In the genomic region with DNA sequence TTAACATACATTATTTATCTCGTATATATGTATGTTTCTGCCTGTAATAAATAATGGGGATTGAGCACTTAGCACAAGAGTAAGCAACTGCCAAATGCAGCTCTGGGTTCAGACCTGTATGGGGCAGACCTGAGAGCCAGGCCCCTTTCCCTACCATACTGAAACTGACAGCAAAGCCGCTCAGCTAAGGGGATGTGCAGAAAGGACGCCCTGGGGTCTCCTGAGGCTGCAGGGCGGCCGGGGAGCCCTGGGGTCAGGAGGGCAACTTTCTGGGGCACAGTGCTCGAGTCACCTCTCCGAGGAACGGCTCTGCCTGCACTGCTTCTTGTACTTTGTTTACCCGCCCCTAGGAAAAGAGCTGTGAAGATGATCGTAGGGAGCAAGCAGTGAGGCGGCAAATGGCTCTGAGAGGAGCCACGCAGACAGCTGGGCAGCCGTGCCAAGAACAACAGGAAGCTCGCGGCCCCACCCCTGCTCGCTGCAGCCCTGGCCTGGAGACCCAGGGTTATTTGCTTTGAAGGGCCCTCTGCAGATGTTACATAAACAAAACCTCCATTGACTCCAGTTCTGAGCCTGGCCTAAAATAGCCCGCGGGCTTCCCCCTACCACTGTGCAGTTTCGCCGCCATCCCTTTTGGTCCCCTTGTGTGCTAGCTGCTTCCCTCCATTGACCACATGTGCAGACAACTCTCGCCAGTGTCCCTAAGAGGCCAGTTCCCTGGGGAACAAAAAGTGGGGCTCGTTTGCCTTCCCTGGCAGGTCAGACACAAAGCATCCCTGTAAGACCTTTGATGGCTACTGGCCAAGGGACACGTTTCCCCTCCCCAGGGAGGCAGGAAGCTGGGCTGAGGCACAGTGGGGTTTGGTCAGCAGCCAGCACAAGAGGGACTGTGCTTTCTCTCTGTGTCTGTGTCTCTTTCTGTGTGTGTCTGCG, we compare ENCODE assay signal across 8 cellular contexts.
DNase-seq lines count a peak whose midpoint lies in the region; ATAC-seq and TF ChIP-seq lines count a peak whose summit lies in the region.

No MANE protein-coding gene starts in this region.

- no peak overlapping the region for H3K27ac Mint-ChIP-seq in WTC11
- no peak overlapping the region for H3K27ac Mint-ChIP-seq in activated T-helper 1 cell treated with anti-CD3 and anti-CD28 coated beads, Interleukin-12 subunit alpha, Interleukin-12 subunit beta, Interleukin-2, Interleukin-4 antibody, amounts not matched to agents 30 ng/mL and 10 ng/mL and 1 ng/mL, durations not matched to agents 14 hours and 24 hours and 36 hours

- no peaks in the 10 kb centered on the region for H3K79me2 ChIP-seq in osteoblast (ENCODE audit: insufficient read depth, low read length)

- intact Hi-C loops in activated T-helper 1 cell treated with anti-CD3 and anti-CD28 coated beads, Interleukin-12 subunit alpha, Interleukin-12 subunit beta, Interleukin-2, Interleukin-4 antibody, amounts not matched to agents 30 ng/mL and 10 ng/mL and 1 ng/mL, durations not matched to agents 14 hours and 24 hours and 36 hours (cut with micrococcal nuclease) = loop anchor here (10.0 kb wide), 1 partner anchor 532 kb away; no protein-coding TSS in a partner anchor

- POLR2A ChIA-PET in BJ (lab: Charles Lee) = interaction anchor here (0.6 to 0.7 kb wide), 3 partner anchors 145 to 530 kb away, joined by 3 to 9 read pairs (median 3); no protein-coding TSS in a partner anchor
- POLR2A ChIA-PET in WTC11 (lab: Charles Lee) = no interaction called here

- H3K36me3 Mint-ChIP-seq in WTC11 = no peaks in the 10 kb centered on the region
- no peaks in the 10 kb centered on the region for H3K36me3 Mint-ChIP-seq in activated T-helper 1 cell treated with anti-CD3 and anti-CD28 coated beads, Interleukin-12 subunit alpha, Interleukin-12 subunit beta, Interleukin-2, Interleukin-4 antibody, amounts not matched to agents 30 ng/mL and 10 ng/mL and 1 ng/mL, durations not matched to agents 14 hours and 24 hours and 36 hours (ENCODE audit: low read depth)

- H3K27me3 Mint-ChIP-seq in WTC11 (ENCODE audit: low read depth) = no peaks in the 10 kb centered on the region
- peaks cover 5% of the 10 kb centered on the region for H3K27me3 Mint-ChIP-seq in activated T-helper 1 cell treated with anti-CD3 and anti-CD28 coated beads, Interleukin-12 subunit alpha, Interleukin-12 subunit beta, Interleukin-2, Interleukin-4 antibody, amounts not matched to agents 30 ng/mL and 10 ng/mL and 1 ng/mL, durations not matched to agents 14 hours and 24 hours and 36 hours (ENCODE audit: insufficient read depth)

- ATAC-seq in GM18861 (IDR thresholded peaks at IDR 0.05; ENCODE audit: unreplicated experiment) (peak; percentile 62), HG02973 (IDR thresholded peaks at IDR 0.05; ENCODE audit: unreplicated experiment) (peak; percentile 60), WTC11 (peak; percentile 87)

- no peak overlapping the region for H3K4me3 Mint-ChIP-seq in WTC11
- H3K4me3 Mint-ChIP-seq in activated T-helper 1 cell treated with anti-CD3 and anti-CD28 coated beads, Interleukin-12 subunit alpha, Interleukin-12 subunit beta, Interleukin-2, Interleukin-4 antibody, amounts not matched to agents 30 ng/mL and 10 ng/mL and 1 ng/mL, durations not matched to agents 14 hours and 24 hours and 36 hours = no peak overlapping the region

- peaks cover 4% of the 10 kb centered on the region; the same call in 1 of the 2 replicates for H3K9me3 Mint-ChIP-seq in WTC11
- no peaks in the 10 kb centered on the region for H3K9me3 Mint-ChIP-seq in activated T-helper 1 cell treated with anti-CD3 and anti-CD28 coated beads, Interleukin-12 subunit alpha, Interleukin-12 subunit beta, Interleukin-2, Interleukin-4 antibody, amounts not matched to agents 30 ng/mL and 10 ng/mL and 1 ng/mL, durations not matched to agents 14 hours and 24 hours and 36 hours

- DNase-seq in BJ (ENCODE audit: low read depth) (peak; percentile 29), NCI-H1930 (lab: John Stamatoyannopoulos, UW) (peak; percentile 57 to 79), WTC11 (ENCODE audit: low spot score) (peak; percentile 20), globus pallidus (ENCODE audit: low spot score) (peak; percentile 63), osteoblast (ENCODE audit: insufficient read length, low spot score, missing footprints) (peak; percentile 84)
- DNase-seq in activated T-helper 1 cell treated with anti-CD3 and anti-CD28 coated beads, Interleukin-12 subunit alpha, Interleukin-12 subunit beta, Interleukin-2, Interleukin-4 antibody, amounts not matched to agents 30 ng/mL and 10 ng/mL and 1 ng/mL, durations not matched to agents 14 hours and 24 hours and 36 hours (ENCODE audit: low spot score) = no peak

- H3K36me3 ChIP-seq in BJ (ENCODE audit: control insufficient read depth, insufficient read depth, low read length) = no peaks in the 10 kb centered on the region
- H3K36me3 ChIP-seq in osteoblast (ENCODE audit: insufficient read depth, low read length) = no peaks in the 10 kb centered on the region

- H3K9me3 ChIP-seq in osteoblast (ENCODE audit: low read depth, low read length) = no peaks in the 10 kb centered on the region

- TF ChIP-seq CTCF in BJ (IDR thresholded peaks at IDR 0.05; ENCODE audit: insufficient read depth, low read depth, low read length) = peak; percentile 37
- TF ChIP-seq CTCF in WTC11 (IDR thresholded peaks at IDR 0.05) = no peak
- TF ChIP-seq CTCF in osteoblast (IDR thresholded peaks at IDR 0.05; ENCODE audit: extremely low read depth, low read depth, low read length) = no peak

- H3K4me1 ChIP-seq in osteoblast (ENCODE audit: insufficient read depth, low read length) = peaks cover 32% of the 10 kb centered on the region

- H3K4me3 ChIP-seq in BJ (ENCODE audit: low read depth, low read length) = no peak overlapping the region
- peak overlapping the region; percentile 53 for H3K4me3 ChIP-seq in osteoblast (ENCODE audit: insufficient read depth, low read length)

- H3K27me3 ChIP-seq in BJ (ENCODE audit: control insufficient read depth, insufficient read depth, low read length) = no peaks in the 10 kb centered on the region
- no peaks in the 10 kb centered on the region for H3K27me3 ChIP-seq in osteoblast (ENCODE audit: insufficient read depth, low read length)

- H2AFZ ChIP-seq in osteoblast (ENCODE audit: low read length) = peak overlapping the region; percentile 84

- peak overlapping the region; percentile 50 for H3K27ac ChIP-seq in osteoblast (ENCODE audit: low read depth, low read length)

- peaks cover 17% of the 10 kb centered on the region for H3K4me1 Mint-ChIP-seq in WTC11
- peaks cover 6% of the 10 kb centered on the region for H3K4me1 Mint-ChIP-seq in activated T-helper 1 cell treated with anti-CD3 and anti-CD28 coated beads, Interleukin-12 subunit alpha, Interleukin-12 subunit beta, Interleukin-2, Interleukin-4 antibody, amounts not matched to agents 30 ng/mL and 10 ng/mL and 1 ng/mL, durations not matched to agents 14 hours and 24 hours and 36 hours (ENCODE audit: low read depth)

- H3K4me2 ChIP-seq in osteoblast (ENCODE audit: insufficient read depth, low read length) = peak overlapping the region; percentile 70

- H4K20me1 ChIP-seq in osteoblast (ENCODE audit: insufficient read depth, low read length) = no peaks in the 10 kb centered on the region

- CTCF ChIA-PET in BJ (lab: Yijun Ruan, JAX) (interaction anchor here (0.5 to 2.7 kb wide), 19 partner anchors 9 to 533 kb away, joined by 3 to 12 read pairs (median 4); no protein-coding TSS in a partner anchor), WTC11 (lab: Charles Lee) (interaction anchor here (0.6 to 1.9 kb wide), 10 partner anchors 9 to 833 kb away, joined by 3 to 26 read pairs (median 3); no protein-coding TSS in a partner anchor)

TF ChIP-seq in WTC11, 78 proteins besides CTCF, POLR2A, EP300 and RAD21 (continues in another document):
- TF ChIP-seq, protein P1, sequence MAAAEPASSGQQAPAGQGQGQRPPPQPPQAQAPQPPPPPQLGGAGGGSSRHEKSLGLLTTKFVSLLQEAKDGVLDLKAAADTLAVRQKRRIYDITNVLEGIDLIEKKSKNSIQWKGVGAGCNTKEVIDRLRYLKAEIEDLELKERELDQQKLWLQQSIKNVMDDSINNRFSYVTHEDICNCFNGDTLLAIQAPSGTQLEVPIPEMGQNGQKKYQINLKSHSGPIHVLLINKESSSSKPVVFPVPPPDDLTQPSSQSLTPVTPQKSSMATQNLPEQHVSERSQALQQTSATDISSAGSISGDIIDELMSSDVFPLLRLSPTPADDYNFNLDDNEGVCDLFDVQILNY (CRISPR knock-in tag; IDR thresholded peaks at IDR 0.05) = no peak
- TF ChIP-seq, protein P2, sequence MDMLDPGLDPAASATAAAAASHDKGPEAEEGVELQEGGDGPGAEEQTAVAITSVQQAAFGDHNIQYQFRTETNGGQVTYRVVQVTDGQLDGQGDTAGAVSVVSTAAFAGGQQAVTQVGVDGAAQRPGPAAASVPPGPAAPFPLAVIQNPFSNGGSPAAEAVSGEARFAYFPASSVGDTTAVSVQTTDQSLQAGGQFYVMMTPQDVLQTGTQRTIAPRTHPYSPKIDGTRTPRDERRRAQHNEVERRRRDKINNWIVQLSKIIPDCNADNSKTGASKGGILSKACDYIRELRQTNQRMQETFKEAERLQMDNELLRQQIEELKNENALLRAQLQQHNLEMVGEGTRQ (CRISPR knock-in tag; IDR thresholded peaks at IDR 0.05) = no peak
- TF ChIP-seq SP1 (CRISPR knock-in tag; conservative IDR thresholded peaks at IDR 0.05) = no peak
- TF ChIP-seq, protein P3, sequence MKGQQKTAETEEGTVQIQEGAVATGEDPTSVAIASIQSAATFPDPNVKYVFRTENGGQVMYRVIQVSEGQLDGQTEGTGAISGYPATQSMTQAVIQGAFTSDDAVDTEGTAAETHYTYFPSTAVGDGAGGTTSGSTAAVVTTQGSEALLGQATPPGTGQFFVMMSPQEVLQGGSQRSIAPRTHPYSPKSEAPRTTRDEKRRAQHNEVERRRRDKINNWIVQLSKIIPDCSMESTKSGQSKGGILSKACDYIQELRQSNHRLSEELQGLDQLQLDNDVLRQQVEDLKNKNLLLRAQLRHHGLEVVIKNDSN (CRISPR knock-in tag; IDR thresholded peaks at IDR 0.05) = no peak
- no peak for TF ChIP-seq SMAD4 (CRISPR knock-in tag; IDR thresholded peaks at IDR 0.05)
- TF ChIP-seq, protein P4, sequence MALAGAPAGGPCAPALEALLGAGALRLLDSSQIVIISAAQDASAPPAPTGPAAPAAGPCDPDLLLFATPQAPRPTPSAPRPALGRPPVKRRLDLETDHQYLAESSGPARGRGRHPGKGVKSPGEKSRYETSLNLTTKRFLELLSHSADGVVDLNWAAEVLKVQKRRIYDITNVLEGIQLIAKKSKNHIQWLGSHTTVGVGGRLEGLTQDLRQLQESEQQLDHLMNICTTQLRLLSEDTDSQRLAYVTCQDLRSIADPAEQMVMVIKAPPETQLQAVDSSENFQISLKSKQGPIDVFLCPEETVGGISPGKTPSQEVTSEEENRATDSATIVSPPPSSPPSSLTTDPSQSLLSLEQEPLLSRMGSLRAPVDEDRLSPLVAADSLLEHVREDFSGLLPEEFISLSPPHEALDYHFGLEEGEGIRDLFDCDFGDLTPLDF (CRISPR knock-in tag; IDR thresholded peaks at IDR 0.05) = no peak
- TF ChIP-seq CBFB (CRISPR knock-in tag; IDR thresholded peaks at IDR 0.05; ENCODE audit: low read depth) = no peak
- TF ChIP-seq RORB (CRISPR knock-in tag; IDR thresholded peaks at IDR 0.05) = no peak
